In the genomic region with DNA sequence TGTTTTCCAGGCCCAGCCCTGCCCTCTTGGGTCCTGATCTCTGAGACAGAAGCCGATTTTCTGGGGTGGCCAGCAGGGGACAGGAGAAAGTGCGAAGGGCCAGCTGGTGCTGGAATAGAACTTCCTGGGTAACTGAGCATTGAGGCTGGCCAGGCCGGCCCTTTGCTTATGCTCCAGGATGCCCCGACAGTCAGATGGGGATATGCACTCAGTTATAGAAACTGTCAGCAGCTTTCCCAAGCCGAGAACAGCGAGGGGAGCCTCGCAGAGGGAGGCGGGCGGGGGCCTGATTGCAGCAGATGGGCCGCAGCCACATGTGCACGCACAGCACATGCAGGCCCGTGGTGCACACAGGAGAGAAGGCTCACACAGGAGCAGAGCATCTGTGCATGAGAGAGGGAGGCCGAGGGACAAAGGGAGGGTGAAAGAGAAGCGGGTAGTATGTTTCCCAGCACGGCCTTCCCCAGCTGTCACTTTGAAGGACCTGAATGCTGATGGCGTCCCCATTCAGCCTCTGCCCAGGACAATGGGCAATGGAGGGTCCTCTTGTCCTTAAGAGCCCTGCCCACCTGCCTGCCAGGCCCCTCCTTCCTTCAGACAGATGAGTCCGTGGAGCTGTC, we compare ENCODE assay signal across 2 cellular contexts.
TF ChIP-seq lines count a peak whose summit lies in the region.

No MANE protein-coding gene starts in this region.

TF ChIP-seq in A549, 52 proteins besides CTCF, POLR2A, EP300 and RAD21:
- TF ChIP-seq, protein P1, sequence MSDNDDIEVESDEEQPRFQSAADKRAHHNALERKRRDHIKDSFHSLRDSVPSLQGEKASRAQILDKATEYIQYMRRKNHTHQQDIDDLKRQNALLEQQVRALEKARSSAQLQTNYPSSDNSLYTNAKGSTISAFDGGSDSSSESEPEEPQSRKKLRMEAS (IDR thresholded peaks at IDR 0.05), result 0 out of 2 replicates have a peak, but pooled peaks have one; percentile 19
- no peak for TF ChIP-seq JUNB (IDR thresholded peaks at IDR 0.05)

TF ChIP-seq in IMR-90, 13 proteins besides CTCF, POLR2A, EP300 and RAD21:
- TF ChIP-seq MAFK (IDR thresholded peaks at IDR 0.05; ENCODE audit: low read depth, low read length) (no peak), NFE2L2 (IDR thresholded peaks at IDR 0.05; ENCODE audit: low read depth, low read length) (no peak), MXI1 (IDR thresholded peaks at IDR 0.05; ENCODE audit: borderline replicate concordance, low read depth, low read length) (no peak), CHD1 (IDR thresholded peaks at IDR 0.05; ENCODE audit: low read depth, low read length) (no peak)
